19 cellular contexts compared by ENCODE assay signal in the genomic region with DNA sequence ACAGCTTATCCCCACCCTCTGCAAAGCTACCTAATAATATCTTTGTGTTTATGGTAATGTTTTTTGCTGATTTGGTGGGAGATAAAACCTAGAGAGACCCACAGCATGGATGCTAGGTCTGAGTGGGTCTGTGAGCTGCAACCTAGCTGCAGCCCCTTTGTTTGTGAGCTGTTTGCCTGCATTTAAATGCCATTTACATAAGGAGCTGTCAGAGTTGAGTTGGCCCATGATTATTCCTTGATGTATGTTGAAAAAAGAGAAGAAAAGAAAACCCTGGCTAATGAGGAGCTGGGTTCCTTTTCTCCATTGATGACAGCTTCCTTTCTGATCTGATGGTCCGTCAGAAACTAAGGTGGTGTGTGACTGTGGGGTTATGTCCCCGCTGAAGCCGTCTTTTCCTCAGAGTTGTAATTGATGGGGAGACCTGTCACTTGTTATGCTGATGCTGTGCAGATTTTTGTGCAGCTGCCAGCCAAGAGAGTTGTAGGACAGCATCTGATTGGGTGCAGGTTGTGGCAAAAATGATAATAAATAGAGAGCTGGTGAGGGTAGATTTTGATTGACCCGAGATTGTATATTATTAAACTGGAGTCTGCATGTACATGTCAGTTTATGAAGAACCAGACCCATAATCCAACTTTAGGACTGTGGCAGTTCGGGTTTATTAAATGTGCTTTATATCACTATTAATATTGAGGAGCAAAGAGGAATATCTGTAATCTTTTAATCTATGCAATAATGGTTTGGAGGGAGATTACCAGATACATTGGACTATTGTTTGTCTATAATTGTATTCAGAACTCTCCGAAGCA.
DNase-seq lines count a peak whose midpoint lies in the region; ATAC-seq and TF ChIP-seq lines count a peak whose summit lies in the region.
"Had no signal": no experiment of that assay in that cellular context is flagged by ENCODE, and none has a peak within 500 bp of the region (broad histone marks: within the 10 kb centered on the region; RNA-seq: fewer than 3 reads in every experiment).

No MANE protein-coding gene starts in this region.

- no peak overlapping the region for H3K4me3 ChIP-seq in Karpas-422 (ENCODE audit: low read length)
- H3K4me3 ChIP-seq in sigmoid colon = no peak overlapping the region
- peak overlapping the region in 1 of 59 donors; percentile 33 for H3K4me3 ChIP-seq in dorsolateral prefrontal cortex
- no peak overlapping the region for H3K4me3 ChIP-seq in CD8-positive, alpha-beta T cell (ENCODE audit: low read depth, low read length)
- H3K4me3 ChIP-seq: A549, GM12878, SJSA1 had no signal

- 75 to 84% methylated on average over 6 of the region's 6 CpGs for WGBS in sigmoid colon, 2 donors

- no peaks in the 10 kb centered on the region for H3K9me3 ChIP-seq in Karpas-422 (ENCODE audit: low read length)
- H3K9me3 ChIP-seq in sigmoid colon = no peaks in the 10 kb centered on the region
- H3K9me3 ChIP-seq in CD8-positive, alpha-beta T cell (ENCODE audit: low read length) = no peaks in the 10 kb centered on the region
- H3K9me3 ChIP-seq: A549, SJSA1 had no signal

- CTCF ChIA-PET in HEK293T (lab: Yijun Ruan, JAX) = interaction anchor here (0.7 to 1.1 kb wide), 2 partner anchors 15 to 222 kb away, joined by 3 read pairs; no protein-coding TSS in a partner anchor
- CTCF ChIA-PET in CD8-positive, alpha-beta T cell (lab: Charles Lee) = interaction anchor here (0.9 kb wide), 1 partner anchor 10 kb away, joined by 4 read pairs; no protein-coding TSS in a partner anchor

- H3K36me3 ChIP-seq in Karpas-422 (ENCODE audit: insufficient read depth, low read length) (no peaks in the 10 kb centered on the region), sigmoid colon (no peaks in the 10 kb centered on the region)
- H3K36me3 ChIP-seq in CD8-positive, alpha-beta T cell (ENCODE audit: insufficient read depth, low read length) = no peaks in the 10 kb centered on the region
- H3K36me3 ChIP-seq: SJSA1 had no signal

- ATAC-seq in CD8-positive, alpha-beta T cell = no peak
- no peak for ATAC-seq in left cardiac atrium
- ATAC-seq: A549, GM12878, Right ventricle myocardium inferior had no signal

- POLR2A ChIA-PET in HEK293T (lab: Yijun Ruan, JAX) = interaction anchor here (0.6 kb wide), 1 partner anchor 13 kb away, joined by 3 read pairs; no protein-coding TSS in a partner anchor
- POLR2A ChIA-PET in CD8-positive, alpha-beta T cell (lab: Charles Lee) = no interaction called here

- TF ChIP-seq POLR2A in sigmoid colon (IDR thresholded peaks at IDR 0.05) = no peak

- H3K9me3 Mint-ChIP-seq in brain (peaks cover 0 to 3% (median 0%) of the 10 kb centered on the region in 5 experiments), nephron progenitor cell (no peaks in the 10 kb centered on the region)
- H3K9me3 Mint-ChIP-seq in CD8-positive, alpha-beta T cell = no peaks in the 10 kb centered on the region
- H3K9me3 Mint-ChIP-seq: H9 had no signal

- H3K27ac Mint-ChIP-seq in brain (peak overlapping the region; percentile 22 to 94 (median 86)), nephron progenitor cell (peak overlapping the region; percentile 14)
- H3K27ac Mint-ChIP-seq in CD8-positive, alpha-beta T cell = no peak overlapping the region
- H3K27ac Mint-ChIP-seq: B cell, IgD-negative memory B cell had no signal

- intact Hi-C loops in sigmoid colon (cut with DNase I) = no loop called here
- intact Hi-C loops in dorsolateral prefrontal cortex (cut with DNase I) = loop anchor here in 1 of 2 donors (5.0 to 10.0 kb wide), 2 partner anchors 36 to 117 kb away; no protein-coding TSS in a partner anchor
- intact Hi-C loops in CD8-positive, alpha-beta T cell (cut with DNase I, micrococcal nuclease) = no loop called here
- intact Hi-C loops in left cardiac atrium (cut with DNase I) = loop anchor here in 1 of 2 donors (10.0 kb wide), 1 partner anchor 223 kb away; the partner anchor contains the start of gene AUTS2

- no peaks in the 10 kb centered on the region for H3K36me3 Mint-ChIP-seq in brain
- peaks cover 9% of the 10 kb centered on the region for H3K36me3 Mint-ChIP-seq in nephron progenitor cell (ENCODE audit: low read depth)
- H3K36me3 Mint-ChIP-seq in CD8-positive, alpha-beta T cell = no peaks in the 10 kb centered on the region
- H3K36me3 Mint-ChIP-seq: IgD-negative memory B cell had no signal

- H3K4me1 Mint-ChIP-seq in brain (peaks cover 98% of the 10 kb centered on the region), nephron progenitor cell (peaks cover 88% of the 10 kb centered on the region)
- no peaks in the 10 kb centered on the region for H3K4me1 Mint-ChIP-seq in CD8-positive, alpha-beta T cell (ENCODE audit: low read depth)

- no peak overlapping the region for H3K9ac ChIP-seq in Karpas-422 (ENCODE audit: low read length)

- TF ChIP-seq CTCF in brain (conservative IDR thresholded peaks at IDR 0.05) = no peak
- TF ChIP-seq CTCF in nephron progenitor cell (IDR thresholded peaks at IDR 0.05) = no peak
- TF ChIP-seq CTCF in sigmoid colon (IDR thresholded peaks at IDR 0.05) = no peak
- no peak for TF ChIP-seq CTCF in dorsolateral prefrontal cortex (IDR thresholded peaks at IDR 0.05 in 54 of 56, conservative IDR thresholded peaks at IDR 0.05 in 2 of 56; ENCODE audit: low read depth in 1 of 56, partially characterized antibody in 56 of 56)
- no peak for TF ChIP-seq CTCF in CD8-positive, alpha-beta T cell (IDR thresholded peaks at IDR 0.05)

- H3K79me2 ChIP-seq in Karpas-422 (ENCODE audit: low read length) = no peaks in the 10 kb centered on the region

- DNase-seq in Karpas-422 (no peak), nephron progenitor cell (no peak), sigmoid colon (no peak), dorsolateral prefrontal cortex (no peak), HEK293T (ENCODE audit: extremely low spot score) (no peak), left cardiac atrium (no peak)
- no peak for DNase-seq in CD8-positive, alpha-beta T cell
- DNase-seq: DMS79 treated with DMSO at 0.1 percent for 48 hours, H9, NCI-H1694, NCI-H446, NCI-H526 had no signal

- H3K9me2 ChIP-seq in Karpas-422 (replicated peaks; ENCODE audit: insufficient read depth, low read length) = no peaks in the 10 kb centered on the region

- H3K4me3 Mint-ChIP-seq in brain = peak overlapping the region; percentile 2 to 75 (median 60)
- H3K4me3 Mint-ChIP-seq in nephron progenitor cell = no peak overlapping the region
- H3K4me3 Mint-ChIP-seq in CD8-positive, alpha-beta T cell = no peak overlapping the region
- H3K4me3 Mint-ChIP-seq: B cell, H9 had no signal

- no peaks in the 10 kb centered on the region for H4K20me1 ChIP-seq in Karpas-422 (ENCODE audit: insufficient read depth, low read depth, low read length)

- H3K4me2 ChIP-seq in Karpas-422 (ENCODE audit: low read depth, low read length, poor library complexity, severe bottlenecking) = peak overlapping the region; percentile 1
- H3K4me2 ChIP-seq: A549 had no signal

- H3K27me3 ChIP-seq in Karpas-422 (ENCODE audit: low read length) (no peaks in the 10 kb centered on the region), sigmoid colon (no peaks in the 10 kb centered on the region), dorsolateral prefrontal cortex (no peaks in the 10 kb centered on the region)
- no peaks in the 10 kb centered on the region for H3K27me3 ChIP-seq in CD8-positive, alpha-beta T cell (ENCODE audit: insufficient read depth, low read length)
- H3K27me3 ChIP-seq: SJSA1 had no signal

- H3K27me3 Mint-ChIP-seq in brain = no peaks in the 10 kb centered on the region
- H3K27me3 Mint-ChIP-seq in nephron progenitor cell (ENCODE audit: low read depth, poor library complexity) = peaks cover 3% of the 10 kb centered on the region
- H3K27me3 Mint-ChIP-seq in CD8-positive, alpha-beta T cell (ENCODE audit: low read depth) = no peaks in the 10 kb centered on the region
- H3K27me3 Mint-ChIP-seq: B cell, IgD-negative memory B cell had no signal

- no peak overlapping the region for H2AFZ ChIP-seq in Karpas-422 (ENCODE audit: low read length)

- H3K27ac ChIP-seq in Karpas-422 (ENCODE audit: low read length) (no peak overlapping the region), sigmoid colon (peak overlapping the region in 3 of 4 donors; percentile 75 to 82 (median 78)), dorsolateral prefrontal cortex (peak overlapping the region in 6 of 59 donors; percentile 3 to 57 (median 38))
- no peak overlapping the region for H3K27ac ChIP-seq in CD8-positive, alpha-beta T cell (ENCODE audit: low read depth, low read length)
- H3K27ac ChIP-seq: A549, SJSA1 had no signal

- no peak for TF ChIP-seq EP300 in sigmoid colon (IDR thresholded peaks at IDR 0.05)

- peaks cover 65% of the 10 kb centered on the region for H3K4me1 ChIP-seq in Karpas-422 (ENCODE audit: low read length)
- H3K4me1 ChIP-seq in sigmoid colon = peaks cover 0 to 92% (median 85%) of the 10 kb centered on the region in 4 donors
- no peaks in the 10 kb centered on the region for H3K4me1 ChIP-seq in CD8-positive, alpha-beta T cell (ENCODE audit: insufficient read depth, low read length)
- H3K4me1 ChIP-seq: SJSA1 had no signal

TF ChIP-seq in HEK293T, 16 proteins besides CTCF, POLR2A, EP300 and RAD21:
- TF ChIP-seq LEF1 (IDR thresholded peaks at IDR 0.05; ENCODE audit: borderline replicate concordance) (no peak), BHLHE40 (IDR thresholded peaks at IDR 0.05; ENCODE audit: borderline replicate concordance) (no peak), FOXK2 (IDR thresholded peaks at IDR 0.05) (no peak), NFRKB (IDR thresholded peaks at IDR 0.05) (no peak), FOXM1 (IDR thresholded peaks at IDR 0.05; ENCODE audit: borderline replicate concordance) (no peak), ELF4 (IDR thresholded peaks at IDR 0.05) (no peak), CTBP1 (IDR thresholded peaks at IDR 0.05; ENCODE audit: borderline replicate concordance) (no peak), TARDBP (IDR thresholded peaks at IDR 0.05) (no peak), ZNF384 (IDR thresholded peaks at IDR 0.05) (no peak), SUZ12 (IDR thresholded peaks at IDR 0.05) (no peak), HDGF (IDR thresholded peaks at IDR 0.05; ENCODE audit: borderline replicate concordance) (no peak), L3MBTL2 (conservative IDR thresholded peaks at IDR 0.05) (no peak), ARNT (IDR thresholded peaks at IDR 0.05) (no peak), SP1 (IDR thresholded peaks at IDR 0.05) (no peak), FOXA1 (IDR thresholded peaks at IDR 0.05) (no peak)
- TF ChIP-seq, protein P1, sequence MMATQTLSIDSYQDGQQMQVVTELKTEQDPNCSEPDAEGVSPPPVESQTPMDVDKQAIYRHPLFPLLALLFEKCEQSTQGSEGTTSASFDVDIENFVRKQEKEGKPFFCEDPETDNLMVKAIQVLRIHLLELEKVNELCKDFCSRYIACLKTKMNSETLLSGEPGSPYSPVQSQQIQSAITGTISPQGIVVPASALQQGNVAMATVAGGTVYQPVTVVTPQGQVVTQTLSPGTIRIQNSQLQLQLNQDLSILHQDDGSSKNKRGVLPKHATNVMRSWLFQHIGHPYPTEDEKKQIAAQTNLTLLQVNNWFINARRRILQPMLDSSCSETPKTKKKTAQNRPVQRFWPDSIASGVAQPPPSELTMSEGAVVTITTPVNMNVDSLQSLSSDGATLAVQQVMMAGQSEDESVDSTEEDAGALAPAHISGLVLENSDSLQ (IDR thresholded peaks at IDR 0.05) = no peak

Comparison
In these comparisons a context has a peak if more than half of its experiments do, and no peak if none do; other contexts are left out.
1. H3K27ac ChIP-seq: peak in sigmoid colon (3 of 4); none in Karpas-422 (single experiment) and CD8-positive, alpha-beta T cell (single experiment).
2. H3K4me3 Mint-ChIP-seq: peak in brain (5 of 5); none in nephron progenitor cell (single experiment) and CD8-positive, alpha-beta T cell (single experiment).